8 cellular contexts compared by ENCODE assay signal in the genomic region with DNA sequence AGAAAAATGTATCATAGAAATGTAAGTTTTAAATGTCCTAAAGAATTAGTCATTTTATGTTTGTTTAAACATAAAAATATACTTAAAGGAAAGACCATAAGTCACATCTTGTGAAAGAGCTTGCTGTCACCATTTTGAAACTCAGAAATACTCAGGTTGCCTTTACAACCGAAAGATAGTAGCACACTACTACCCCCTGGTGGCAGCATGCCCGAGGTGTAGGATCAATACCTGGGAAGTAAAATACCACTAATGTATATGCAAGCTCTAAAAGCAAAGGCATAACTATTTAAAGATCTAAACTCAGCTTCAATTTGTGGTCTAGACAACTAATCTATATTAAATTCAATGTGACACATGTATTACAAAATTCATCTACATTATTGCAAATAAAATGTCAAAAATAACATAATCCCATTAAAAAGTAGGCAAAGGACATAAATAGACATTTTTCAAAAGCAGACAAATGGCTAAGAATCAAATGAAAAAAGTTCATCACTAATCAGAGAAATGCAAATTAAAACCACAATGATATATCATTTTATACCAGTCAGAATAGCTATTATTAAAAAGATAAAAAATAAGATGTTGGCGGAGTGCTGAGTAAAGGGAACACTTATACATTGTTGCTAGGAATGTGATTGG. TPM values are rescaled to one million over a fixed set of nuclear protein-coding genes. Genes with fewer than 3 reads are reported as not detected.
A peak's percentile ranks its signal among the peaks of the same experiment; 100 is the strongest.
DNase-seq lines count a peak whose midpoint lies in the region; ATAC-seq, FAIRE-seq and TF ChIP-seq lines count a peak whose summit lies in the region.

No MANE protein-coding gene starts in this region.

- H3K27ac ChIP-seq in parathyroid adenoma (no peak overlapping the region), upper lobe of left lung (no peak overlapping the region)

- peak; percentile 85 for TF ChIP-seq CTCF in Loucy (conservative IDR thresholded peaks at IDR 0.05; ENCODE audit: low read length)
- TF ChIP-seq CTCF in parathyroid adenoma (IDR thresholded peaks at IDR 0.05) = peak; percentile 82
- TF ChIP-seq CTCF in upper lobe of left lung (IDR thresholded peaks at IDR 0.05) = peak; percentile 54 to 84 (median 72)

- no peaks in the 10 kb centered on the region for H3K9me2 ChIP-seq in Loucy (replicated peaks; ENCODE audit: low read depth, low read length)

- H3K36me3 ChIP-seq in Loucy (ENCODE audit: insufficient read depth, low read length) = no peaks in the 10 kb centered on the region
- no peaks in the 10 kb centered on the region for H3K36me3 ChIP-seq in parathyroid adenoma (ENCODE audit: control insufficient read depth, insufficient read depth, low read length)
- H3K36me3 ChIP-seq in upper lobe of left lung = no peaks in the 10 kb centered on the region

- H3K36me3 Mint-ChIP-seq in activated T-cell treated with anti-CD3 and anti-CD28 coated beads, Interleukin-2, amount 50 U/mL, for 72 hours (ENCODE audit: insufficient read depth in 2 of 2) = no peaks in the 10 kb centered on the region

- H3K79me2 ChIP-seq in Loucy (ENCODE audit: insufficient read depth, low read length) (no peaks in the 10 kb centered on the region), parathyroid adenoma (no peaks in the 10 kb centered on the region)

- no peak for TF ChIP-seq POLR2A in upper lobe of left lung (IDR thresholded peaks at IDR 0.05)

- FAIRE-seq in frontal cortex (lab: Jason Lieb, UNC) = peak; percentile 36

- H2AFZ ChIP-seq in Loucy (ENCODE audit: low read length) = no peak overlapping the region
- peak overlapping the region; percentile 68 for H2AFZ ChIP-seq in parathyroid adenoma

- H3K27ac Mint-ChIP-seq in activated T-cell treated with anti-CD3 and anti-CD28 coated beads, Interleukin-2, amount 50 U/mL, for 72 hours = no peak overlapping the region

- no peaks in the 10 kb centered on the region for H3K9me3 Mint-ChIP-seq in activated T-cell treated with anti-CD3 and anti-CD28 coated beads, Interleukin-2, amount 50 U/mL, for 72 hours

- TF ChIP-seq EP300 in upper lobe of left lung (IDR thresholded peaks at IDR 0.05) = no peak

- H3K27me3 Mint-ChIP-seq in activated T-cell treated with anti-CD3 and anti-CD28 coated beads, Interleukin-2, amount 50 U/mL, for 72 hours (ENCODE audit: low read depth) = no peaks in the 10 kb centered on the region

- H3K4me3 ChIP-seq in Loucy (ENCODE audit: low read length, poor library complexity, severe bottlenecking) (no peak overlapping the region), parathyroid adenoma (ENCODE audit: low read depth, low read length) (no peak overlapping the region), upper lobe of left lung (no peak overlapping the region)

- no peaks in the 10 kb centered on the region for H4K20me1 ChIP-seq in Loucy (ENCODE audit: insufficient read depth, low read length, poor library complexity, severe bottlenecking)

- H3K9ac ChIP-seq in Loucy (ENCODE audit: low read depth, low read length, poor library complexity, severe bottlenecking) (no peak overlapping the region), parathyroid adenoma (no peak overlapping the region)

- no peak overlapping the region for H3K4me2 ChIP-seq in Loucy (ENCODE audit: low read depth, low read length, poor library complexity, severe bottlenecking)
- H3K4me2 ChIP-seq in parathyroid adenoma (ENCODE audit: low read length) = no peak overlapping the region

- H3K9me3 ChIP-seq in Loucy (ENCODE audit: insufficient read depth, low read depth, low read length) = no peaks in the 10 kb centered on the region
- no peaks in the 10 kb centered on the region for H3K9me3 ChIP-seq in parathyroid adenoma (ENCODE audit: control insufficient read depth, low read length)
- H3K9me3 ChIP-seq in upper lobe of left lung = no peaks in the 10 kb centered on the region

- 32 to 33% methylated on average over 3 of the region's 3 CpGs for WGBS in upper lobe of left lung, 2 donors

- H3K4me1 ChIP-seq in Loucy (ENCODE audit: insufficient read depth, low read length, poor library complexity, severe bottlenecking) (peaks cover 4% of the 10 kb centered on the region), parathyroid adenoma (no peaks in the 10 kb centered on the region), upper lobe of left lung (peaks cover 0 to 13% (median 10%) of the 10 kb centered on the region in 4 donors)

- no peak overlapping the region for H3K4me3 Mint-ChIP-seq in activated T-cell treated with anti-CD3 and anti-CD28 coated beads, Interleukin-2, amount 50 U/mL, for 72 hours

- peak; percentile 74 for ATAC-seq in GM21717 (IDR thresholded peaks at IDR 0.05; ENCODE audit: unreplicated experiment)
- peak; percentile 91 to 95 for ATAC-seq in activated T-cell treated with anti-CD3 and anti-CD28 coated beads, Interleukin-2, amount 50 U/mL, for 72 hours (replicated peaks in 1 of 2)
- ATAC-seq in upper lobe of left lung (ENCODE audit: low FRiP score in 2 of 2) = peak; percentile 70 to 87

- H3K4me1 Mint-ChIP-seq in activated T-cell treated with anti-CD3 and anti-CD28 coated beads, Interleukin-2, amount 50 U/mL, for 72 hours (ENCODE audit: low read depth) = peaks cover 10% of the 10 kb centered on the region

- H3F3A ChIP-seq in Loucy (ENCODE audit: low read depth) = no peaks in the 10 kb centered on the region

- DNase-seq in DMS153 (lab: John Stamatoyannopoulos, UW) = peak; percentile 18
- peak; percentile 85 for DNase-seq in RPMI8226
- DNase-seq in activated T-cell treated with anti-CD3 and anti-CD28 coated beads, Interleukin-2, amount 50 U/mL, for 72 hours = peak; percentile 89 to 91
- DNase-seq in frontal cortex (ENCODE audit: low spot score in 2 of 2) = peak in 1 of 2 donors; percentile 28
- DNase-seq in upper lobe of left lung = peak in 1 of 2 donors; percentile 63

- H3K27me3 ChIP-seq in Loucy (ENCODE audit: insufficient read depth, low read length, poor library complexity, severe bottlenecking) (no peaks in the 10 kb centered on the region), parathyroid adenoma (ENCODE audit: control insufficient read depth, insufficient read depth, low read length) (no peaks in the 10 kb centered on the region), upper lobe of left lung (no peaks in the 10 kb centered on the region)

RNA-seq across cellular contexts. Expression of a gene that starts 47.7 kb away (rescaled TPM):
- total RNA-seq in activated T-cell treated with anti-CD3 and anti-CD28 coated beads, Interleukin-2, amount 50 U/mL, for 72 hours = under 1 TPM; 0.38 to 0.93 TPM
- total RNA-seq in frontal cortex = 2.9 TPM
- total RNA-seq in upper lobe of left lung = 10 to 100 TPM in 5 of 6 donors, 1 to 10 TPM in 1; 4.2 to 47.3 (median 19.0) TPM
